ENCODE assay signal across 27 cellular contexts in genomic region chr9:91744114-91744513, GRCh38.
"Had no signal": no experiment of that assay in that cellular context is flagged by ENCODE, and none has a peak within 500 bp of the region (broad histone marks: within the 10 kb centered on the region; RNA-seq: fewer than 3 reads in every experiment).

No MANE protein-coding gene starts in this region.

- DNase-seq: colonic mucosa; cortex of kidney; dermis blood vessel endothelial cell; dorsolateral prefrontal cortex; effector CD4-positive, alpha-beta T cell; effector CD8-positive, alpha-beta T cell; effector memory CD4-positive, alpha-beta T cell; effector memory CD8-positive, alpha-beta T cell; endodermal cell; erythroblast; esophagus squamous epithelium; foreskin fibroblast; foreskin keratinocyte; foreskin melanocyte; gastrocnemius medialis; glutamatergic neuron; heart left ventricle; heart right ventricle had no signal

- H3K27me3 ChIP-seq: colonic mucosa, esophagus muscularis mucosa, foreskin keratinocyte, gastrocnemius medialis, gastroesophageal sphincter had no signal

- ATAC-seq: effector memory CD8-positive, alpha-beta T cell; esophagus mucosa; foreskin keratinocyte; gastrocnemius medialis; gastroesophageal sphincter; heart left ventricle; heart right ventricle had no signal

- H3K27ac ChIP-seq: colonic mucosa, coronary artery, dorsolateral prefrontal cortex, epithelial cell of prostate, esophagus muscularis mucosa, esophagus squamous epithelium, foreskin keratinocyte, gastrocnemius medialis, gastroesophageal sphincter, heart left ventricle, heart right ventricle had no signal

- H3K36me3 ChIP-seq: colonic mucosa, esophagus muscularis mucosa, esophagus squamous epithelium, gastrocnemius medialis, heart left ventricle, heart right ventricle had no signal

- H3K9me3 ChIP-seq: colonic mucosa, esophagus muscularis mucosa, esophagus squamous epithelium, gastrocnemius medialis, gastroesophageal sphincter, heart left ventricle, heart right ventricle had no signal

- H3K4me1 ChIP-seq: colonic mucosa, foreskin keratinocyte, gastrocnemius medialis, heart left ventricle had no signal

- FAIRE-seq: colon, endometrium, endothelial cell of umbilical vein, frontal cortex had no signal

- H3K4me3 ChIP-seq: colonic mucosa, coronary artery, dorsolateral prefrontal cortex, esophagus muscularis mucosa, esophagus squamous epithelium, gastrocnemius medialis, gastroesophageal sphincter, heart left ventricle, heart right ventricle had no signal
